In the genomic region with DNA sequence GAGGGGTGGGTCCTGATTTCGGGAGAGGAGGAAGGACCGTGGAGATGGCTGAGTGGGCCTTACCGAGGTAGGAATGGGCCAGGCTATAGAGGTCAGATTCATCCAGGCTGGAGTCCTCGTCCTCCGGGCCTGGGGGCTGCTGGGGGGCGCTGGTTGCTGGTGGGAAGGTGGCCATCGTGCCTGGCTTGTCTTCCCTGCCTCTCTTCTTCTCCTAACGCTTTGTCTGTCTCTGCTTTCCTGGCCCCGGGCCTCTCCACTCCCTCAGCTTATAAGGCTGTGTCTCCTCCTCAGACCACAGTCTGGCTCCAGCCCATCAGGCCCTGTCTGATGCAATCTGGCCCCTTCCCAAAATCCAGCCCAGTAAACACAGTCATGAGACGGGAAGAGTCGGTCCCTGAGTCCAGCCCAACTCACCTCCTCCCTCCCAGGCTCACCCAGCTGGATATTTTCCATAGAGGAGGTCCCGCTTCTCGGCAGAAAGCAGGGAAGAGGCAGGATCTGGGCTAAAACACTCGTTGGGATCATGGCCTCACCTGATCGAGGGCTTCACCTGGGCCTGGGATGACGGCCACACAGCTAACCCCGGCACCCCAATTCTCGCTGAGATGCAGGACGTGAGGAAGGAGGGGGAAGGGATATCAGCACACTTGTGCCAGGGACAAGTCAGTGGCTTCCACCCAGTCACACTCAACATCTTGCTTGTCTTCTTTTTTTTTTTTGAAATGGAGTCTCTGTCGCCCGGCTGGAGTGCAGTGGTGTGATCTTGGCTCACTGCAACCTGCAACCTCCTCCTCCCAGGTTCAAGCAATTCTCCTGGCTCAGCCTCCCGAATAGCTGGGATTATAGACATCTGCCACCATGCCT, we compare ENCODE assay signal across 8 cellular contexts. TPM values are rescaled to one million over a fixed set of nuclear protein-coding genes. Genes with fewer than 3 reads are reported as not detected.
DNase-seq lines count a peak whose midpoint lies in the region; ATAC-seq, FAIRE-seq and TF ChIP-seq lines count a peak whose summit lies in the region.

A gene with protein sequence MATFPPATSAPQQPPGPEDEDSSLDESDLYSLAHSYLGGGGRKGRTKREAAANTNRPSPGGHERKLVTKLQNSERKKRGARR (minus strand): TSS at position 242 of the 864 bp plus-strand sequence. CDS start 67 bp downstream, at position 175.

- H3K36me3 Mint-ChIP-seq in mesothelial cell of epicardium: no peaks in the 10 kb centered on the region

- peak within 1 kb of the TSS; percentile 92 for H3K27ac Mint-ChIP-seq in mesothelial cell of epicardium

- no peak for FAIRE-seq in A549 (lab: Jason Lieb, UNC)

- intact Hi-C loops in dorsolateral prefrontal cortex (cut with DNase I): no loop called here

- peak; percentile 63 to 85 for DNase-seq in A549 (ENCODE audit: low read depth in 1 of 2, low spot score in 1 of 2)
- DNase-seq in NCI-H2029 treated with DMSO at 0.1 percent for 48 hours (lab: John Stamatoyannopoulos, UW): peak; percentile 83
- DNase-seq in dorsolateral prefrontal cortex: peak; percentile 24 to 95 (median 52)
- DNase-seq in mesothelial cell of epicardium (ENCODE audit: low spot score in 2 of 2, unreplicated experiment in 2 of 2): peak; percentile 48 to 63
- DNase-seq in ureter (ENCODE audit: low spot score): peak; percentile 97
- DNase-seq in NCI-H1105 (lab: John Stamatoyannopoulos, UW): no peak

- no peaks in the 10 kb centered on the region for H3K27me3 ChIP-seq in dorsolateral prefrontal cortex

- no peak for TF ChIP-seq POLR2A in A549 (IDR thresholded peaks at IDR 0.05; ENCODE audit: low read length)

- H3K4me2 ChIP-seq in A549: peak within 1 kb of the TSS; percentile 74

- TF ChIP-seq EP300 in A549 (IDR thresholded peaks at IDR 0.05): no peak

- CTCF ChIA-PET in A549 (lab: Yijun Ruan, JAX): interaction anchor here (1.4 to 1.7 kb wide), 2 partner anchors 11 to 221 kb away, joined by 3 to 6 read pairs; no protein-coding TSS in a partner anchor

- peak within 1 kb of the TSS; percentile 59 for H3K4me3 Mint-ChIP-seq in mesothelial cell of epicardium

- no peaks in the 10 kb centered on the region for H3K9me3 Mint-ChIP-seq in mesothelial cell of epicardium

- POLR2A ChIA-PET in A549 (lab: Yijun Ruan, JAX): interaction anchor here (1.3 kb wide), 1 partner anchor 15 kb away, joined by 3 read pairs; a partner anchor contains a TSS

- H3K4me3 ChIP-seq in A549: peak within 1 kb of the TSS; percentile 41
- peak within 1 kb of the TSS in 55 of 59 donors; percentile 13 to 59 (median 46) for H3K4me3 ChIP-seq in dorsolateral prefrontal cortex

- no peak for TF ChIP-seq CTCF in A549 (IDR thresholded peaks at IDR 0.05)
- no peak for TF ChIP-seq CTCF in dorsolateral prefrontal cortex (IDR thresholded peaks at IDR 0.05 in 54 of 56, conservative IDR thresholded peaks at IDR 0.05 in 2 of 56; ENCODE audit: low read depth in 1 of 56, partially characterized antibody in 56 of 56)
- TF ChIP-seq CTCF in mesothelial cell of epicardium (IDR thresholded peaks at IDR 0.05; ENCODE audit: unreplicated experiment): no peak

- 37% methylated on average over 19 of the region's 22 CpGs for WGBS in A549 (ENCODE audit: missing lambda C conversion rate)

- H3K27me3 Mint-ChIP-seq in mesothelial cell of epicardium (ENCODE audit: low read depth): peaks cover 2% of the 10 kb centered on the region

- TF ChIP-seq RAD21 in A549 (conservative IDR thresholded peaks at IDR 0.05 in 1 of 2, IDR thresholded peaks at IDR 0.05 in 1 of 2): no peak

- ATAC-seq in A549 (peak; percentile 92 to 93), HG03175 (IDR thresholded peaks at IDR 0.05; ENCODE audit: unreplicated experiment) (no peak), HG02938 (IDR thresholded peaks at IDR 0.05; ENCODE audit: unreplicated experiment) (no peak)

- peaks cover 21% of the 10 kb centered on the region for H3K4me1 Mint-ChIP-seq in mesothelial cell of epicardium

- peaks cover 30% of the 10 kb centered on the region for H3K4me1 ChIP-seq in A549

- H3K9me3 ChIP-seq in A549: no peaks in the 10 kb centered on the region

- H3K27ac ChIP-seq in A549: peak within 1 kb of the TSS; percentile 87 to 91
- peak within 1 kb of the TSS in 50 of 59 donors; percentile 22 to 89 (median 65) for H3K27ac ChIP-seq in dorsolateral prefrontal cortex

TF ChIP-seq in A549, 52 proteins besides CTCF, POLR2A, EP300 and RAD21:
- peak; percentile 47 to 92; a peak in 3 of 4 replicates for TF ChIP-seq CEBPB (IDR thresholded peaks at IDR 0.05)
- no peak for TF ChIP-seq HOXB13 (CRISPR knock-in tag; IDR thresholded peaks at IDR 0.05; ENCODE audit: low read depth)
- no peak for TF ChIP-seq CBX2 (IDR thresholded peaks at IDR 0.05; ENCODE audit: borderline replicate concordance, low read depth)
- TF ChIP-seq, protein P1, sequence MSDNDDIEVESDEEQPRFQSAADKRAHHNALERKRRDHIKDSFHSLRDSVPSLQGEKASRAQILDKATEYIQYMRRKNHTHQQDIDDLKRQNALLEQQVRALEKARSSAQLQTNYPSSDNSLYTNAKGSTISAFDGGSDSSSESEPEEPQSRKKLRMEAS (IDR thresholded peaks at IDR 0.05): peak; percentile 21; the same call in 1 of the 2 replicates
- TF ChIP-seq, protein P2, sequence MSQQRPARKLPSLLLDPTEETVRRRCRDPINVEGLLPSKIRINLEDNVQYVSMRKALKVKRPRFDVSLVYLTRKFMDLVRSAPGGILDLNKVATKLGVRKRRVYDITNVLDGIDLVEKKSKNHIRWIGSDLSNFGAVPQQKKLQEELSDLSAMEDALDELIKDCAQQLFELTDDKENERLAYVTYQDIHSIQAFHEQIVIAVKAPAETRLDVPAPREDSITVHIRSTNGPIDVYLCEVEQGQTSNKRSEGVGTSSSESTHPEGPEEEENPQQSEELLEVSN (IDR thresholded peaks at IDR 0.05; ENCODE audit: borderline replicate concordance, low read depth): peak; percentile 65; the same call in 1 of the 2 replicates
- no peak for TF ChIP-seq GATA3 (IDR thresholded peaks at IDR 0.05; ENCODE audit: borderline replicate concordance)
- TF ChIP-seq EHMT2 (IDR thresholded peaks at IDR 0.05; ENCODE audit: low read depth): no peak
- TF ChIP-seq RNF2 (IDR thresholded peaks at IDR 0.05; ENCODE audit: borderline replicate concordance, low read depth): no peak

RNA-seq across cellular contexts. Expression of the gene that starts here (rescaled TPM):
- polyA plus RNA-seq in A549 (2011; rRNA removed): 19.0 and 47.8 TPM in 2 replicates
- 15.7 and 16.4 TPM in 2 replicates for polyA plus RNA-seq in A549 (2012; cell fraction: cytosol; rRNA removed)
- polyA plus RNA-seq in A549 (2012; cell fraction: nucleus; rRNA removed): 6.1 and 8.2 TPM in 2 replicates
- 24.5 to 29.3 TPM (median 25.9 TPM) in 3 replicates for polyA plus RNA-seq in A549 (2017; fragmentation: RNase III; extraction: RNeasy Plus Mini Kit Qiagen cat#74134 plus additional on column Dnase treatment)
- 3.6 and 5.7 TPM in 2 replicates for polyA minus RNA-seq in A549 (2011; rRNA and poly(A)+ RNA removed)
- 10 to 100 TPM in 110 of 120 experiments, 1 to 10 TPM in 10; 4.8 to 89.9 (median 23.3) TPM for total RNA-seq in dorsolateral prefrontal cortex
- 12.3 to 13.9 TPM (median 13.3 TPM) in 3 replicates for total RNA-seq in mesothelial cell of epicardium
- 127 TPM for total RNA-seq in ureter

Comparison
In these comparisons a context has a peak if more than half of its experiments do, and no peak if none do; other contexts are left out.
1. ATAC-seq: peak in A549 (2 of 2); none in HG03175 (single experiment) and HG02938 (single experiment).